1 cellular context compared by ENCODE assay signal in the genomic region with DNA sequence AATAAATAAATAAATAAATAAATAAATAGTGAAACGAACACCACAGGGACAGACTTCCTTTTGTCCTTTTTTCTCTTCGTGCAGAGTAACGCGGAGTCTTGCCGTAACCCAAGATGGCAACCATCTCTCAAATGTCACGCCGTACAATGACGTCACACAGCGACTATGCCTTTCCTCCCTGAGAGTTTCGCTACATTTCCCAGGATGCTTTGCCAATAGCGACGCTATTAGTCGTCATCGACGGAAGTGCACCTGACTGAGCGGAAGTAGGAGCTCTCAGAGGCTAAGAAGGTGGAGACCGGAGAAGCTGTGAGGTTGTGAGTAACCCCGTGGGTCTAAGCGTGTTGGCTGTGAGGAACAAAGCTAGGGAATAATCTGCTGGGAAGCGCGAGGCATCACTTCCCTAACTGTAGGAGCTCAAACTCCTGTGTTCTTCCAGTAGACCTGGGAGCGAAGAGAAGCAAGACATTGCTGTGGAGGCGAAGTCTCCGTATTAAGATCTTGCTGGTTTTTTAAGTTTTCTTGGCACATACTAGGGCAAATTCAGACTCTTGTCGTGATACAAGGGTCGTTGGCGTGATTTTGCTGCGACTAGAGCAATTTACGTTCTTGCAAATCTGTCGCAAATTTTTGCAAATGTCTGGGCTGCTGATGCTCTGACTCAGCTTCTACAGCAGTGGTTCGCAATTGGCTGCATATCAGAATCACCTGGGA.
TF ChIP-seq lines count a peak whose summit lies in the region.

A gene with protein sequence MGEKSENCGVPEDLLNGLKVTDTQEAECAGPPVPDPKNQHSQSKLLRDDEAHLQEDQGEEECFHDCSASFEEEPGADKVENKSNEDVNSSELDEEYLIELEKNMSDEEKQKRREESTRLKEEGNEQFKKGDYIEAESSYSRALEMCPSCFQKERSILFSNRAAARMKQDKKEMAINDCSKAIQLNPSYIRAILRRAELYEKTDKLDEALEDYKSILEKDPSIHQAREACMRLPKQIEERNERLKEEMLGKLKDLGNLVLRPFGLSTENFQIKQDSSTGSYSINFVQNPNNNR (plus strand): TSS at position 263 of the 714 bp plus-strand sequence. CDS start 1,390 bp downstream, outside the sequence.

TF ChIP-seq in K562, 482 proteins besides CTCF, POLR2A, EP300 and RAD21 (continued from another document and continues in another):
- TF ChIP-seq ILF3 (IDR thresholded peaks at IDR 0.05; ENCODE audit: borderline replicate concordance) (no peak), RBM34 (IDR thresholded peaks at IDR 0.05; ENCODE audit: borderline replicate concordance, insufficient read depth, low read length) (no peak), ZNF274 (IDR thresholded peaks at IDR 0.05; ENCODE audit: borderline replicate concordance, low read depth, low read length) (no peak), SIX5 (IDR thresholded peaks at IDR 0.05; ENCODE audit: borderline replicate concordance in 1 of 2, insufficient read depth in 1 of 2, low read depth in 1 of 2, low read length in 2 of 2) (peak; percentile 55 to 71), SIN3A (IDR thresholded peaks at IDR 0.05; ENCODE audit: borderline replicate concordance in 2 of 2, control insufficient read depth in 1 of 2, low read depth in 2 of 2, low read length in 2 of 2) (no peak), NFIX (CRISPR knock-in tag; IDR thresholded peaks at IDR 0.05; ENCODE audit: low read depth) (no peak), BDP1 (IDR thresholded peaks at IDR 0.05; ENCODE audit: insufficient read depth, insufficient read length) (no peak), TEAD4 (IDR thresholded peaks at IDR 0.05; ENCODE audit: low read length) (peak; percentile 43; the same call in 1 of the 2 replicates), TEAD4 (CRISPR knock-in tag; IDR thresholded peaks at IDR 0.05; ENCODE audit: borderline replicate concordance) (no peak), MEF2A (IDR thresholded peaks at IDR 0.05; ENCODE audit: control insufficient read depth, low read depth, low read length) (no peak), ESRRA (IDR thresholded peaks at IDR 0.05; ENCODE audit: borderline replicate concordance, low read depth) (no peak), NCOA1 (IDR thresholded peaks at IDR 0.05; ENCODE audit: low read depth) (peak; percentile 67; the same call in 1 of the 2 replicates), PCBP2 (IDR thresholded peaks at IDR 0.05; ENCODE audit: low read depth, low read length, poor library complexity, severe bottlenecking) (no peak), POLR2B (IDR thresholded peaks at IDR 0.05; ENCODE audit: low read depth, partially characterized antibody) (peak; percentile 97), MED1 (CRISPR knock-in tag; IDR thresholded peaks at IDR 0.05; ENCODE audit: borderline replicate concordance) (no peak), ZNF699 (CRISPR knock-in tag; IDR thresholded peaks at IDR 0.05; ENCODE audit: insufficient replicate concordance) (no peak), CC2D1A (IDR thresholded peaks at IDR 0.05) (no peak), ZNF584 (CRISPR knock-in tag; IDR thresholded peaks at IDR 0.05; ENCODE audit: low read depth) (no peak), PPARD (CRISPR knock-in tag; IDR thresholded peaks at IDR 0.05) (no peak), SMARCA5 (IDR thresholded peaks at IDR 0.05) (no peak), SAFB (IDR thresholded peaks at IDR 0.05; ENCODE audit: borderline replicate concordance, low read depth, low read length) (no peak), ILK (tag; IDR thresholded peaks at IDR 0.05; ENCODE audit: borderline replicate concordance, low read depth) (no peak)
- TF ChIP-seq, protein P1, sequence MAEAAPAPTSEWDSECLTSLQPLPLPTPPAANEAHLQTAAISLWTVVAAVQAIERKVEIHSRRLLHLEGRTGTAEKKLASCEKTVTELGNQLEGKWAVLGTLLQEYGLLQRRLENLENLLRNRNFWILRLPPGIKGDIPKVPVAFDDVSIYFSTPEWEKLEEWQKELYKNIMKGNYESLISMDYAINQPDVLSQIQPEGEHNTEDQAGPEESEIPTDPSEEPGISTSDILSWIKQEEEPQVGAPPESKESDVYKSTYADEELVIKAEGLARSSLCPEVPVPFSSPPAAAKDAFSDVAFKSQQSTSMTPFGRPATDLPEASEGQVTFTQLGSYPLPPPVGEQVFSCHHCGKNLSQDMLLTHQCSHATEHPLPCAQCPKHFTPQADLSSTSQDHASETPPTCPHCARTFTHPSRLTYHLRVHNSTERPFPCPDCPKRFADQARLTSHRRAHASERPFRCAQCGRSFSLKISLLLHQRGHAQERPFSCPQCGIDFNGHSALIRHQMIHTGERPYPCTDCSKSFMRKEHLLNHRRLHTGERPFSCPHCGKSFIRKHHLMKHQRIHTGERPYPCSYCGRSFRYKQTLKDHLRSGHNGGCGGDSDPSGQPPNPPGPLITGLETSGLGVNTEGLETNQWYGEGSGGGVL (CRISPR knock-in tag; IDR thresholded peaks at IDR 0.05) = no peak
- TF ChIP-seq, protein P2, sequence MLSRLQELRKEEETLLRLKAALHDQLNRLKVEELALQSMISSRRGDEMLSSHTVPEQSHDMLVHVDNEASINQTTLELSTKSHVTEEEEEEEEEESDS (CRISPR knock-in tag; IDR thresholded peaks at IDR 0.05) = no peak
- TF ChIP-seq, protein P3, sequence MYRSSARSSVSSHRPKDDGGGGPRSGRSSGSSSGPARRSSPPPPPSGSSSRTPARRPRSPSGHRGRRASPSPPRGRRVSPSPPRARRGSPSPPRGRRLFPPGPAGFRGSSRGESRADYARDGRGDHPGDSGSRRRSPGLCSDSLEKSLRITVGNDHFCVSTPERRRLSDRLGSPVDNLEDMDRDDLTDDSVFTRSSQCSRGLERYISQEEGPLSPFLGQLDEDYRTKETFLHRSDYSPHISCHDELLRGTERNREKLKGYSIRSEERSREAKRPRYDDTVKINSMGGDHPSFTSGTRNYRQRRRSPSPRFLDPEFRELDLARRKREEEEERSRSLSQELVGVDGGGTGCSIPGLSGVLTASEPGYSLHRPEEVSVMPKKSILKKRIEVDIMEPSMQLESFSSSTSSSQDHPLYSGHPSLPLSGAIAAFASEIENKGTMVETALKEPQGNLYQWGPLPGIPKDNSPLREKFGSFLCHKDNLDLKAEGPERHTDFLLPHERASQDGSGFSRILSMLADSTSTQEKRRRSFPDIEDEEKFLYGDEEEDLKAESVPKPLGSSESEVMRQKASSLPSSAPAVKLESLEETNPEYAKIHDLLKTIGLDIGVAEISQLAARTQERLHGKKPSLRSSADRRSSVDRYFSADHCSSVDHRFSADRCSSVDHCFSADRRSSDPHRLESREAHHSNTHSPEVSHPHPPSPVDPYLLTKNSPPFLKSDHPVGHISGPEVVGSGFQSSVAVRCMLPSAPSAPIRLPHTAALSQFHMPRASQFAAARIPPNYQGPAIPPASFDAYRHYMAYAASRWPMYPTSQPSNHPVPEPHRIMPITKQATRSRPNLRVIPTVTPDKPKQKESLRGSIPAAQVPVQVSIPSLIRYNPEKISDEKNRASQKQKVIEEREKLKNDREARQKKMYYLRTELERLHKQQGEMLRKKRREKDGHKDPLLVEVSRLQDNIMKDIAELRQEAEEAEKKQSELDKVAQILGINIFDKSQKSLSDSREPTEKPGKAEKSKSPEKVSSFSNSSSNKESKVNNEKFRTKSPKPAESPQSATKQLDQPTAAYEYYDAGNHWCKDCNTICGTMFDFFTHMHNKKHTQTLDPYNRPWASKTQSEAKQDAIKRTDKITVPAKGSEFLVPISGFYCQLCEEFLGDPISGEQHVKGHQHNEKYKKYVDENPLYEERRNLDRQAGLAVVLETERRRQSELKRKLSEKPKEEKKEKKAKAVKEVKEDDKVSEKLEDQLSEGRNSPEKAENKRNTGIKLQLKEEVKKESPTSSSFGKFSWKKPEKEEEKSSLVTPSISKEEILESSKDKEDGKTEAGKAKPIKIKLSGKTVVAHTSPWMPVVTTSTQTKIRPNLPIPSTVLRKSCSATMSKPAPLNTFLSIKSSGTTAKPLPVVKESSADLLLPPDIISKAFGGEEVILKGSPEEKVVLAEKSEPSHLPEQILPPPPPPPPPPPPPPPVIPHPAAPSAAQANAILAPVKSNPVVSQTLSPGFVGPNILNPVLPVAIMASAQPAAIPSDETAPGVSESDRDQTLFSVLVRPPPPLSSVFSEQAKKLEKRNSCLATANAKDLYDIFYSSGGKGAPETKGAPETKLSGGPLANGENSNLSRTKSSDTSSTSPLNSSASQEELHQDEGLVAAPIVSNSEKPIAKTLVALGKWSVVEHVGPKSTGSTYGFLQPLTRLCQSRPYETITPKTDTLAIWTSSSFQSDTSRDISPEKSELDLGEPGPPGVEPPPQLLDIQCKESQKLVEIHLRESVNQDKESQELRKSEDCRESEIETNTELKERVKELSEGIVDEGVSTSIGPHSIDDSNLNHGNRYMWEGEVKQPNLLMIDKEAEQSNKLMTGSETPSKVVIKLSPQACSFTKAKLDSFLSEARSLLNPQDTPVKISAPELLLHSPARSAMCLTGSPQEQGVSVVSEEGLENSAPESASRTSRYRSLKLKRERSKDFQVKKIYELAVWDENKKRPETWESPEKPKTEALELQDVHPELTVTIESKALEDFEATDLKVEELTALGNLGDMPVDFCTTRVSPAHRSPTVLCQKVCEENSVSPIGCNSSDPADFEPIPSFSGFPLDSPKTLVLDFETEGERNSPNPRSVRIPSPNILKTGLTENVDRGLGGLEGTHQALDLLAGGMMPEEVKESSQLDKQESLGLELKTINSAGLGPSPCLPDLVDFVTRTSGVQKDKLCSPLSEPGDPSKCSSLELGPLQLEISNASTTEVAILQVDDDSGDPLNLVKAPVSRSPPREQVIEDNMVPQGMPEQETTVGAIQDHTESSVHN (IDR thresholded peaks at IDR 0.05; ENCODE audit: borderline replicate concordance in 1 of 2, low read depth in 1 of 2) = no peak; a peak in 1 of 4 replicates
- TF ChIP-seq, protein P4, sequence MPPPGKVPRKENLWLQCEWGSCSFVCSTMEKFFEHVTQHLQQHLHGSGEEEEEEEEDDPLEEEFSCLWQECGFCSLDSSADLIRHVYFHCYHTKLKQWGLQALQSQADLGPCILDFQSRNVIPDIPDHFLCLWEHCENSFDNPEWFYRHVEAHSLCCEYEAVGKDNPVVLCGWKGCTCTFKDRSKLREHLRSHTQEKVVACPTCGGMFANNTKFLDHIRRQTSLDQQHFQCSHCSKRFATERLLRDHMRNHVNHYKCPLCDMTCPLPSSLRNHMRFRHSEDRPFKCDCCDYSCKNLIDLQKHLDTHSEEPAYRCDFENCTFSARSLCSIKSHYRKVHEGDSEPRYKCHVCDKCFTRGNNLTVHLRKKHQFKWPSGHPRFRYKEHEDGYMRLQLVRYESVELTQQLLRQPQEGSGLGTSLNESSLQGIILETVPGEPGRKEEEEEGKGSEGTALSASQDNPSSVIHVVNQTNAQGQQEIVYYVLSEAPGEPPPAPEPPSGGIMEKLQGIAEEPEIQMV (tag; conservative IDR thresholded peaks at IDR 0.05; ENCODE audit: low read depth) = no peak
- TF ChIP-seq, protein P5, sequence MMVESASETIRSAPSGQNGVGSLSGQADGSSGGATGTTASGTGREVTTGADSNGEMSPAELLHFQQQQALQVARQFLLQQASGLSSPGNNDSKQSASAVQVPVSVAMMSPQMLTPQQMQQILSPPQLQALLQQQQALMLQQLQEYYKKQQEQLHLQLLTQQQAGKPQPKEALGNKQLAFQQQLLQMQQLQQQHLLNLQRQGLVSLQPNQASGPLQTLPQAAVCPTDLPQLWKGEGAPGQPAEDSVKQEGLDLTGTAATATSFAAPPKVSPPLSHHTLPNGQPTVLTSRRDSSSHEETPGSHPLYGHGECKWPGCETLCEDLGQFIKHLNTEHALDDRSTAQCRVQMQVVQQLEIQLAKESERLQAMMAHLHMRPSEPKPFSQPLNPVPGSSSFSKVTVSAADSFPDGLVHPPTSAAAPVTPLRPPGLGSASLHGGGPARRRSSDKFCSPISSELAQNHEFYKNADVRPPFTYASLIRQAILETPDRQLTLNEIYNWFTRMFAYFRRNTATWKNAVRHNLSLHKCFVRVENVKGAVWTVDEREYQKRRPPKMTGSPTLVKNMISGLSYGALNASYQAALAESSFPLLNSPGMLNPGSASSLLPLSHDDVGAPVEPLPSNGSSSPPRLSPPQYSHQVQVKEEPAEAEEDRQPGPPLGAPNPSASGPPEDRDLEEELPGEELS (CRISPR knock-in tag; IDR thresholded peaks at IDR 0.05; ENCODE audit: borderline replicate concordance) = no peak
- TF ChIP-seq, protein P6, sequence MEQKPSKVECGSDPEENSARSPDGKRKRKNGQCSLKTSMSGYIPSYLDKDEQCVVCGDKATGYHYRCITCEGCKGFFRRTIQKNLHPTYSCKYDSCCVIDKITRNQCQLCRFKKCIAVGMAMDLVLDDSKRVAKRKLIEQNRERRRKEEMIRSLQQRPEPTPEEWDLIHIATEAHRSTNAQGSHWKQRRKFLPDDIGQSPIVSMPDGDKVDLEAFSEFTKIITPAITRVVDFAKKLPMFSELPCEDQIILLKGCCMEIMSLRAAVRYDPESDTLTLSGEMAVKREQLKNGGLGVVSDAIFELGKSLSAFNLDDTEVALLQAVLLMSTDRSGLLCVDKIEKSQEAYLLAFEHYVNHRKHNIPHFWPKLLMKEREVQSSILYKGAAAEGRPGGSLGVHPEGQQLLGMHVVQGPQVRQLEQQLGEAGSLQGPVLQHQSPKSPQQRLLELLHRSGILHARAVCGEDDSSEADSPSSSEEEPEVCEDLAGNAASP (IDR thresholded peaks at IDR 0.05) = no peak
- TF ChIP-seq, protein P7, sequence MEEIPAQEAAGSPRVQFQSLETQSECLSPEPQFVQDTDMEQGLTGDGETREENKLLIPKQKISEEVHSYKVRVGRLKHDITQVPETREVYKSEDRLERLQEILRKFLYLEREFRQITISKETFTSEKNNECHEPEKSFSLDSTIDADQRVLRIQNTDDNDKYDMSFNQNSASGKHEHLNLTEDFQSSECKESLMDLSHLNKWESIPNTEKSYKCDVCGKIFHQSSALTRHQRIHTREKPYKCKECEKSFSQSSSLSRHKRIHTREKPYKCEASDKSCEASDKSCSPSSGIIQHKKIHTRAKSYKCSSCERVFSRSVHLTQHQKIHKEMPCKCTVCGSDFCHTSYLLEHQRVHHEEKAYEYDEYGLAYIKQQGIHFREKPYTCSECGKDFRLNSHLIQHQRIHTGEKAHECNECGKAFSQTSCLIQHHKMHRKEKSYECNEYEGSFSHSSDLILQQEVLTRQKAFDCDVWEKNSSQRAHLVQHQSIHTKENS (CRISPR knock-in tag; IDR thresholded peaks at IDR 0.05) = no peak
- TF ChIP-seq, protein P8, sequence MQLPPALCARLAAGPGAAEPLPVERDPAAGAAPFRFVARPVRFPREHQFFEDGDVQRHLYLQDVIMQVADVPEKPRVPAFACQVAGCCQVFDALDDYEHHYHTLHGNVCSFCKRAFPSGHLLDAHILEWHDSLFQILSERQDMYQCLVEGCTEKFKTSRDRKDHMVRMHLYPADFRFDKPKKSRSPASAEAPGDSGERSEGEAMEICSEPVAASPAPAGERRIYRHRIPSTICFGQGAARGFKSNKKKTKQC (CRISPR knock-in tag; IDR thresholded peaks at IDR 0.05) = no peak
- TF ChIP-seq, protein P9, sequence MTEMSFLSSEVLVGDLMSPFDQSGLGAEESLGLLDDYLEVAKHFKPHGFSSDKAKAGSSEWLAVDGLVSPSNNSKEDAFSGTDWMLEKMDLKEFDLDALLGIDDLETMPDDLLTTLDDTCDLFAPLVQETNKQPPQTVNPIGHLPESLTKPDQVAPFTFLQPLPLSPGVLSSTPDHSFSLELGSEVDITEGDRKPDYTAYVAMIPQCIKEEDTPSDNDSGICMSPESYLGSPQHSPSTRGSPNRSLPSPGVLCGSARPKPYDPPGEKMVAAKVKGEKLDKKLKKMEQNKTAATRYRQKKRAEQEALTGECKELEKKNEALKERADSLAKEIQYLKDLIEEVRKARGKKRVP (CRISPR knock-in tag; IDR thresholded peaks at IDR 0.05) = no peak
- TF ChIP-seq, protein P10, sequence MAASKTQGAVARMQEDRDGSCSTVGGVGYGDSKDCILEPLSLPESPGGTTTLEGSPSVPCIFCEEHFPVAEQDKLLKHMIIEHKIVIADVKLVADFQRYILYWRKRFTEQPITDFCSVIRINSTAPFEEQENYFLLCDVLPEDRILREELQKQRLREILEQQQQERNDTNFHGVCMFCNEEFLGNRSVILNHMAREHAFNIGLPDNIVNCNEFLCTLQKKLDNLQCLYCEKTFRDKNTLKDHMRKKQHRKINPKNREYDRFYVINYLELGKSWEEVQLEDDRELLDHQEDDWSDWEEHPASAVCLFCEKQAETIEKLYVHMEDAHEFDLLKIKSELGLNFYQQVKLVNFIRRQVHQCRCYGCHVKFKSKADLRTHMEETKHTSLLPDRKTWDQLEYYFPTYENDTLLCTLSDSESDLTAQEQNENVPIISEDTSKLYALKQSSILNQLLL (CRISPR knock-in tag; IDR thresholded peaks at IDR 0.05; ENCODE audit: borderline replicate concordance) = no peak
